Comparison of ENCODE assay signal across 8 cellular contexts in genomic region chr5:115599502-115599901, GRCh38. TPM values are rescaled to one million over a fixed set of nuclear protein-coding genes. Genes with fewer than 3 reads are reported as not detected.
A peak's percentile ranks its signal among the peaks of the same experiment; 100 is the strongest.
DNase-seq lines count a peak whose midpoint lies in the region; ATAC-seq and TF ChIP-seq lines count a peak whose summit lies in the region.

No MANE protein-coding gene starts in this region.

- intact Hi-C loops in ovary (cut with DNase I) = no loop called here

- no peak overlapping the region for H3K4me2 ChIP-seq in mesenchymal stem cell (ENCODE audit: low read length, poor library complexity, severe bottlenecking)

- no peak overlapping the region for H3K18ac ChIP-seq in mesenchymal stem cell (ENCODE audit: low read depth in 1 of 2, low read length in 2 of 2)

- no peak overlapping the region for H3K4ac ChIP-seq in mesenchymal stem cell (ENCODE audit: low read depth in 1 of 2, low read length in 2 of 2)

- H2AK5ac ChIP-seq in mesenchymal stem cell (ENCODE audit: low read length, severe bottlenecking) = no peak overlapping the region

- H4K91ac ChIP-seq in mesenchymal stem cell (ENCODE audit: low read length) = no peak overlapping the region

- TF ChIP-seq EP300 in ovary (IDR thresholded peaks at IDR 0.05) = no peak

- peak; percentile 48 for ATAC-seq in GM18873 (IDR thresholded peaks at IDR 0.05; ENCODE audit: low FRiP score, unreplicated experiment)
- ATAC-seq in HG02885 (IDR thresholded peaks at IDR 0.05; ENCODE audit: poor library complexity, unreplicated experiment) = peak; percentile 51
- no peak for ATAC-seq in HG03139 (IDR thresholded peaks at IDR 0.05; ENCODE audit: unreplicated experiment)
- ATAC-seq in HG03571 (IDR thresholded peaks at IDR 0.05; ENCODE audit: unreplicated experiment) = no peak

- H3K4me3 ChIP-seq in adipocyte (ENCODE audit: low read length) (peak overlapping the region; percentile 90), mesenchymal stem cell (ENCODE audit: insufficient read depth in 1 of 2, low read depth in 1 of 2, low read length in 2 of 2) (peak overlapping the region in 1 of 2 experiments; percentile 86), ovary (no peak overlapping the region)

- H3K27ac ChIP-seq in mesenchymal stem cell (ENCODE audit: low read length, poor library complexity, severe bottlenecking) = no peak overlapping the region
- no peak overlapping the region for H3K27ac ChIP-seq in ovary

- H3K14ac ChIP-seq in mesenchymal stem cell (ENCODE audit: low read length in 2 of 2) = no peak overlapping the region

- H3K9ac ChIP-seq in adipocyte (ENCODE audit: low read length) = peak overlapping the region; percentile 45
- peak overlapping the region; percentile 94 for H3K9ac ChIP-seq in mesenchymal stem cell (ENCODE audit: low read length)

- no peaks in the 10 kb centered on the region for H3K9me3 ChIP-seq in adipocyte (ENCODE audit: control insufficient read depth, low read length)
- H3K9me3 ChIP-seq in mesenchymal stem cell (ENCODE audit: control insufficient read depth, low read length) = no peaks in the 10 kb centered on the region
- no peaks in the 10 kb centered on the region for H3K9me3 ChIP-seq in ovary

- no peak overlapping the region for H2BK120ac ChIP-seq in mesenchymal stem cell (ENCODE audit: low read depth, low read length)

- no peak overlapping the region for H2AFZ ChIP-seq in mesenchymal stem cell (ENCODE audit: low read depth, low read length)

- no peak overlapping the region for H3K23ac ChIP-seq in mesenchymal stem cell (ENCODE audit: low read length in 2 of 2)

- TF ChIP-seq POLR2A in ovary (IDR thresholded peaks at IDR 0.05) = no peak

- 100% methylated on average over 1 of the region's 1 CpG for WGBS in mesenchymal stem cell
- WGBS in ovary, 3 donors = 77 to 84% (median 78%) methylated on average over 1 of the region's 1 CpG

- TF ChIP-seq CTCF in ovary (IDR thresholded peaks at IDR 0.05) = no peak

- H2BK12ac ChIP-seq in mesenchymal stem cell (ENCODE audit: low read length in 2 of 2) = no peak overlapping the region

- H3K79me1 ChIP-seq in mesenchymal stem cell (replicated peaks; ENCODE audit: low read length, poor library complexity, severe bottlenecking) = peaks cover 7% of the 10 kb centered on the region

- H3K36me3 ChIP-seq in adipocyte (ENCODE audit: control insufficient read depth, insufficient read depth, low read length, severe bottlenecking) (peaks cover 4% of the 10 kb centered on the region), mesenchymal stem cell (ENCODE audit: control insufficient read depth in 1 of 2, insufficient read depth in 2 of 2, low read depth in 1 of 2, low read length in 2 of 2) (peaks cover 6 to 9% of the 10 kb centered on the region in 2 experiments), ovary (no peaks in the 10 kb centered on the region)

- H4K8ac ChIP-seq in mesenchymal stem cell (ENCODE audit: low read length) = peak overlapping the region; percentile 19

- peaks cover 32% of the 10 kb centered on the region for H3K4me1 ChIP-seq in adipocyte (ENCODE audit: control insufficient read depth, insufficient read depth, low read length)
- H3K4me1 ChIP-seq in mesenchymal stem cell (ENCODE audit: control insufficient read depth, insufficient read depth, low read depth, low read length) = peaks cover 2% of the 10 kb centered on the region
- H3K4me1 ChIP-seq in ovary (ENCODE audit: insufficient read depth) = peaks cover 4% of the 10 kb centered on the region

- no peak overlapping the region for H2BK5ac ChIP-seq in mesenchymal stem cell (ENCODE audit: low read depth, low read length, poor library complexity, severe bottlenecking)

- H2BK15ac ChIP-seq in mesenchymal stem cell (ENCODE audit: low read depth, poor library complexity, severe bottlenecking) = no peak overlapping the region

- DNase-seq in adipocyte (ENCODE audit: low read depth) (peak; percentile 74), mesenchymal stem cell (peak; percentile 77), ovary (no peak), NCI-H2171 (lab: John Stamatoyannopoulos, UW) (no peak)

- H3K27me3 ChIP-seq in adipocyte (replicated peaks; ENCODE audit: control insufficient read depth, insufficient read depth, low read length) = no peaks in the 10 kb centered on the region
- no peaks in the 10 kb centered on the region for H3K27me3 ChIP-seq in mesenchymal stem cell (ENCODE audit: control insufficient read depth in 1 of 2, insufficient read depth in 1 of 2, low read length in 2 of 2)
- H3K27me3 ChIP-seq in ovary = no peaks in the 10 kb centered on the region

RNA-seq across cellular contexts. Expression of gene TICAM2, which starts 2.8 kb away (rescaled TPM):
- 5.1 TPM for polyA plus RNA-seq in mesenchymal stem cell (2013, experiment 1 of 2)
- 6.0 TPM for polyA plus RNA-seq in mesenchymal stem cell (2013, experiment 2 of 2)
- 1 to 10 TPM; 1.0 to 6.4 (median 4.9) TPM for total RNA-seq in ovary
- polyA plus RNA-seq in ovary = 1 to 10 TPM; 2.2 to 3.1 TPM

RNA-seq across cellular contexts. Expression of gene TMED7, which starts 26.3 kb away (rescaled TPM):
- 85.3 TPM for polyA plus RNA-seq in mesenchymal stem cell (2013, experiment 1 of 2)
- 92.9 TPM for polyA plus RNA-seq in mesenchymal stem cell (2013, experiment 2 of 2)
- total RNA-seq in ovary = 10 to 100 TPM; 59.3 to 84.2 (median 69.9) TPM
- 10 to 100 TPM; 28.0 to 46.6 TPM for polyA plus RNA-seq in ovary

RNA-seq across cellular contexts. Expression of gene FEM1C, which starts 54.9 kb away (rescaled TPM):
- polyA plus RNA-seq in mesenchymal stem cell (2013, experiment 1 of 2) = 6.6 TPM
- polyA plus RNA-seq in mesenchymal stem cell (2013, experiment 2 of 2) = 6.5 TPM
- total RNA-seq in ovary = 10 to 100 TPM; 11.0 to 16.6 (median 14.9) TPM
- 10 to 100 TPM in 1 of 2 donors, 1 to 10 TPM in 1; 6.5 to 11.7 TPM for polyA plus RNA-seq in ovary

Comparison
In these comparisons a context has a peak if more than half of its experiments do, and no peak if none do; other contexts are left out.
1. ATAC-seq: peak in GM18873 (single experiment) and HG02885 (single experiment); none in HG03139 (single experiment) and HG03571 (single experiment).
2. DNase-seq: peak in adipocyte (single experiment) and mesenchymal stem cell (single experiment); none in ovary (0 of 5) and NCI-H2171 (single experiment).